8 cellular contexts compared by ENCODE assay signal in the genomic region with DNA sequence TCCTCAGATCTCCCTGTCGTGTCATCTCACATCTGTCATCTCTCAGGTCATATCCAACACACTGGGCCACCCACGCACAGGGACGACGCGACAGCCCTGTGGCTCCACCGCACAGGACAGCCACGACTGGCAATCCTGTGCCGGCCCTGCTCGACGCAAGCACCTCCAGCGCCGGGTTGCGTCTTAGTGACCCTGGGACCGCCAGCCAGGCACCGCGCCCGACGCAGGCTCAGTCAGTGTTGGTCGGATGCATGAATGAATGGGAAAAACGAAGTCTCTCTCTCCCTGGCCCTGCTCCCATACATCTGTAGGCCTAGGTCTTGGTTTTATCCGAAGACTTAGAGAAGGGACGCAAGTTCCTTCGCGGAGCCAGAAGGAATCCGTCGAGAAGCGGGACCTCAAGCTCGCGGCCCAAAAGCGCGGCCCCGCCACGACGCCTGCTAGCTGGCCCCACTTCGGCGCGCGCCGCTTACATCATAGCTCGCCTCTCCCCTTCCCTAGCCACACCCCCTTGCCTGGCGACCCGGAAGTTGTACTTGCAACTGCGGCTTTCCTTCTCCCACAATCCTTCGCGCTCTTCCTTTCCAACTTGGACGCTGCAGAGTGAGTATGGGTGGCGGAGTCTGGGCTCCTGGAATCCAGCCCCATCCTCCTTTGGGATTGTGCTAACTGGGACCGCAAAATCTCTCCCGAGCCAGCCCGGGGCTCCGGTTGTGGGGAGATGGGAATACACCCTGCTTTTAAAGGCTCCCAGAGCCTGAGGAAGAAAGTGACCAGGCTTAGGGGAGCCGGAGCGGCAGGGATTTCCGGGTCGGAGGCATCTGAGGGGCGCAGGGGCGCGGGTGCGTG. TPM values are rescaled to one million over a fixed set of nuclear protein-coding genes. Genes with fewer than 3 reads are reported as not detected.
DNase-seq lines count a peak whose midpoint lies in the region; ATAC-seq and TF ChIP-seq lines count a peak whose summit lies in the region.

A gene (plus strand): TSS at position 577 of the 849 bp plus-strand sequence. CDS start 413 bp downstream, outside the sequence.

- TF ChIP-seq CTCF in GM13977 (IDR thresholded peaks at IDR 0.05; ENCODE audit: extremely low read depth, insufficient read depth, missing control alignments) (no peak), upper lobe of right lung (IDR thresholded peaks at IDR 0.05) (no peak)

- no peaks in the 10 kb centered on the region for H3K9me3 Mint-ChIP-seq in T-helper 1 cell treated with Interleukin-12 subunit alpha and Interleukin-12 subunit beta and Interleukin-4 antibody, amounts not matched to agents 30 μg/mL and 1 μg/mL, for 36 hours

- peaks cover 41% of the 10 kb centered on the region for H3K36me3 Mint-ChIP-seq in T-helper 1 cell treated with Interleukin-12 subunit alpha and Interleukin-12 subunit beta and Interleukin-4 antibody, amounts not matched to agents 30 μg/mL and 1 μg/mL, for 36 hours (ENCODE audit: low read depth)

- H3K4me1 ChIP-seq in upper lobe of right lung: peaks cover 24% of the 10 kb centered on the region

- in situ Hi-C loops in GM13977 (cut with MboI; ENCODE audit: low pct_unique_long_range_greater_than_20kb, low sequenced_read_pairs, unreplicated experiment): no loop called here

- peak within 1 kb of the TSS; percentile 88 for H3K27ac Mint-ChIP-seq in T-helper 1 cell treated with Interleukin-12 subunit alpha and Interleukin-12 subunit beta and Interleukin-4 antibody, amounts not matched to agents 30 μg/mL and 1 μg/mL, for 36 hours

- peaks cover 36% of the 10 kb centered on the region for H3K4me1 Mint-ChIP-seq in T-helper 1 cell treated with Interleukin-12 subunit alpha and Interleukin-12 subunit beta and Interleukin-4 antibody, amounts not matched to agents 30 μg/mL and 1 μg/mL, for 36 hours (ENCODE audit: low read depth)

- H3K9me3 ChIP-seq in upper lobe of right lung: no peaks in the 10 kb centered on the region

- H3K27ac ChIP-seq in upper lobe of right lung: peak within 1 kb of the TSS; percentile 92

- intact Hi-C loops in left cardiac atrium (cut with DNase I) (no loop called here), posterior vena cava (cut with DNase I) (loop anchor here in 1 of 2 donors (10.0 kb wide), 1 partner anchor 153 kb away; a partner anchor contains a TSS), upper lobe of right lung (cut with DNase I) (no loop called here)

- peaks cover 38% of the 10 kb centered on the region for H3K36me3 ChIP-seq in upper lobe of right lung

- DNase-seq in GM13977 (ENCODE audit: low spot score) (peak; percentile 98), NCI-H1694 (lab: John Stamatoyannopoulos, UW) (peak; percentile 72), amniotic stem cell (lab: John Stamatoyannopoulos, UW) (peak; percentile 97), left cardiac atrium (peak; percentile 98), posterior vena cava (ENCODE audit: low spot score) (peak; percentile 99), upper lobe of right lung (peak; percentile 99)

- ATAC-seq in HG02884 (IDR thresholded peaks at IDR 0.05; ENCODE audit: unreplicated experiment) (peak; percentile 92), left cardiac atrium (peak; percentile 97 to 98), upper lobe of right lung (peak; percentile 98)

- H3K4me3 ChIP-seq in upper lobe of right lung: peak within 1 kb of the TSS; percentile 93

- no peaks in the 10 kb centered on the region for H3K27me3 ChIP-seq in upper lobe of right lung

- peak within 1 kb of the TSS; percentile 95 for H3K4me3 Mint-ChIP-seq in T-helper 1 cell treated with Interleukin-12 subunit alpha and Interleukin-12 subunit beta and Interleukin-4 antibody, amounts not matched to agents 30 μg/mL and 1 μg/mL, for 36 hours

- H3K27me3 Mint-ChIP-seq in T-helper 1 cell treated with Interleukin-12 subunit alpha and Interleukin-12 subunit beta and Interleukin-4 antibody, amounts not matched to agents 30 μg/mL and 1 μg/mL, for 36 hours (ENCODE audit: low read depth): peaks cover 3% of the 10 kb centered on the region

RNA-seq across cellular contexts. Expression of the gene that starts here (rescaled TPM):
- total RNA-seq in left cardiac atrium: 100 to 1,000 TPM; 870 to 899 TPM
- total RNA-seq in posterior vena cava: 1,000 to 10,000 TPM; 1,083 to 1,087 TPM
- total RNA-seq in upper lobe of right lung: 1,071 TPM

Comparison
In these comparisons a context has a peak if more than half of its experiments do, and no peak if none do; other contexts are left out.
1. Peak in every context shown above with its lines: DNase-seq, ATAC-seq, H3K4me3 ChIP-seq and H3K27ac ChIP-seq.